ENCODE assay signal across 30 cellular contexts in the genomic region with DNA sequence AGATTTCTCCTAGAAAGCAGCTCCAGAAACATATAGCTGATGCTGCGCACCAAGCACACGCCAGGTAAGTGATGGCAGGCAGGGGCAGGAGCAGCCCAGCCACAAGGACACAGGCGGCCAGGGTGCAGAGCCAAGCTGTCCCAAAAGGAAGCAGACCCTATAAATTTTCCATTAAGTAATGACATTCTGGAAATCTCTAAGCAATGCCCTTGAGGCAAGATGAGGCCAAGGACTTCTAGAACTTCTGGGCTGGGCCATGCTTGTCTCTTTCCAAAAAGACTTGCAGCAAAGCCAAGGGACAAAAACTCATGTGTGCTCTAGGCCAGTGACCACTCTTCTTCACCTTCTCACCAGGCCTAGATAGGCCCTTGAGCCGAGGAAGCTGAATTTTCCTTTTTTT. TPM values are rescaled to one million over a fixed set of nuclear protein-coding genes. Genes with fewer than 3 reads are reported as not detected.
DNase-seq lines count a peak whose midpoint lies in the region; ATAC-seq and TF ChIP-seq lines count a peak whose summit lies in the region.
"Had no signal": no experiment of that assay in that cellular context is flagged by ENCODE, and none has a peak within 500 bp of the region (broad histone marks: within the 10 kb centered on the region; RNA-seq: fewer than 3 reads in every experiment).

No MANE protein-coding gene starts in this region.

- POLR2A ChIA-PET in activated CD4-positive, alpha-beta T cell treated with anti-CD3 and anti-CD28 coated beads for 36 hours (lab: Charles Lee) = no interaction called here
- POLR2A ChIA-PET in CD8-positive, alpha-beta T cell (lab: Charles Lee) = interaction anchor here (0.6 kb wide), 1 partner anchor 20 kb away, joined by 3 read pairs; no protein-coding TSS in a partner anchor

- H3K4me2 ChIP-seq in trophoblast cell (ENCODE audit: low read length) = no peak overlapping the region

- H3K36me3 ChIP-seq in CD8-positive, alpha-beta T cell (ENCODE audit: insufficient read depth, low read length) = peaks cover 23% of the 10 kb centered on the region
- peaks cover 35 to 48% of the 10 kb centered on the region in 2 experiments for H3K36me3 ChIP-seq in trophoblast cell (ENCODE audit: control insufficient read depth in 1 of 2, insufficient read depth in 2 of 2, low read length in 2 of 2)

- no peak overlapping the region for H3K18ac ChIP-seq in trophoblast cell (ENCODE audit: low read length)

- no CpG with 5 or more reads among the region's 4 CpGs for WGBS in trophoblast cell (ENCODE audit: extremely low coverage, insufficient coverage, insufficient read length)

- H3K36me3 Mint-ChIP-seq in activated CD4-positive, alpha-beta T cell treated with anti-CD3 and anti-CD28 coated beads for 36 hours (ENCODE audit: low read depth) = peaks cover 21% of the 10 kb centered on the region
- peaks cover 40% of the 10 kb centered on the region for H3K36me3 Mint-ChIP-seq in CD8-positive, alpha-beta T cell
- peaks cover 27% of the 10 kb centered on the region for H3K36me3 Mint-ChIP-seq in central memory CD8-positive, alpha-beta T cell (ENCODE audit: insufficient read depth)

- no peak overlapping the region for H4K12ac ChIP-seq in trophoblast cell (ENCODE audit: low read depth, low read length)

- H3K4me1 Mint-ChIP-seq in activated CD4-positive, alpha-beta T cell treated with anti-CD3 and anti-CD28 coated beads for 36 hours = peaks cover 42% of the 10 kb centered on the region
- peaks cover 78% of the 10 kb centered on the region for H3K4me1 Mint-ChIP-seq in CD8-positive, alpha-beta T cell (ENCODE audit: low read depth)
- H3K4me1 Mint-ChIP-seq in central memory CD8-positive, alpha-beta T cell = peaks cover 70% of the 10 kb centered on the region

- no peaks in the 10 kb centered on the region for H3K9me3 ChIP-seq in CD8-positive, alpha-beta T cell (ENCODE audit: low read length)
- no peaks in the 10 kb centered on the region for H3K9me3 ChIP-seq in trophoblast cell (ENCODE audit: insufficient read depth, low read depth, low read length)
- H3K9me3 ChIP-seq: lower lobe of right lung, mucosa of descending colon, prostate gland, thyroid gland had no signal

- H4K91ac ChIP-seq in trophoblast cell (ENCODE audit: low read depth, low read length) = no peak overlapping the region

- no peak for ATAC-seq in activated CD4-positive, alpha-beta T cell treated with anti-CD3 and anti-CD28 coated beads for 36 hours
- no peak for ATAC-seq in CD8-positive, alpha-beta T cell
- ATAC-seq in central memory CD8-positive, alpha-beta T cell (replicated peaks; ENCODE audit: extremely low read depth, poor library complexity, severe bottlenecking) = no peak
- no peak for ATAC-seq in HG03442 (IDR thresholded peaks at IDR 0.05; ENCODE audit: unreplicated experiment)
- ATAC-seq: HepG2, lower lobe of right lung, mucosa of descending colon had no signal

- H3K27me3 Mint-ChIP-seq in activated CD4-positive, alpha-beta T cell treated with anti-CD3 and anti-CD28 coated beads for 36 hours = no peaks in the 10 kb centered on the region
- H3K27me3 Mint-ChIP-seq in CD8-positive, alpha-beta T cell (ENCODE audit: low read depth) = no peaks in the 10 kb centered on the region
- no peaks in the 10 kb centered on the region for H3K27me3 Mint-ChIP-seq in central memory CD8-positive, alpha-beta T cell

- H3K4me1 ChIP-seq in CD8-positive, alpha-beta T cell (ENCODE audit: insufficient read depth, low read length) = peaks cover 50% of the 10 kb centered on the region
- peaks cover 18 to 29% of the 10 kb centered on the region in 2 experiments for H3K4me1 ChIP-seq in trophoblast cell (ENCODE audit: control insufficient read depth in 1 of 2, insufficient read depth in 2 of 2, low read length in 2 of 2)

- no peak overlapping the region for H3K4me3 Mint-ChIP-seq in activated CD4-positive, alpha-beta T cell treated with anti-CD3 and anti-CD28 coated beads for 36 hours
- no peak overlapping the region for H3K4me3 Mint-ChIP-seq in CD8-positive, alpha-beta T cell
- H3K4me3 Mint-ChIP-seq in central memory CD8-positive, alpha-beta T cell = no peak overlapping the region

- H3K27ac Mint-ChIP-seq in activated CD4-positive, alpha-beta T cell treated with anti-CD3 and anti-CD28 coated beads for 36 hours = peak overlapping the region; percentile 47
- H3K27ac Mint-ChIP-seq in CD8-positive, alpha-beta T cell = peak overlapping the region; percentile 69
- H3K27ac Mint-ChIP-seq in central memory CD8-positive, alpha-beta T cell (ENCODE audit: low read depth) = peak overlapping the region; percentile 57

- H2AK5ac ChIP-seq in trophoblast cell (ENCODE audit: low read length) = no peak overlapping the region

- no peak overlapping the region for H2AFZ ChIP-seq in trophoblast cell (ENCODE audit: insufficient read depth, low read length, poor library complexity)
- H2AFZ ChIP-seq: GM23248 had no signal

- CTCF ChIA-PET in activated CD4-positive, alpha-beta T cell treated with anti-CD3 and anti-CD28 coated beads for 36 hours (lab: Charles Lee) = interaction anchor here (0.7 to 1.1 kb wide), 2 partner anchors 10 to 145 kb away, joined by 3 to 4 read pairs; a partner anchor contains a TSS
- CTCF ChIA-PET in CD8-positive, alpha-beta T cell (lab: Charles Lee) = interaction anchor here (0.9 kb wide), 2 partner anchors 10 to 87 kb away, joined by 3 to 4 read pairs; no protein-coding TSS in a partner anchor

- peaks cover 7% of the 10 kb centered on the region for H3K79me1 ChIP-seq in trophoblast cell (ENCODE audit: low read length)

- H2BK120ac ChIP-seq in trophoblast cell (ENCODE audit: insufficient read depth, low read length, poor library complexity) = no peak overlapping the region

- no peak overlapping the region for H3K4me3 ChIP-seq in CD8-positive, alpha-beta T cell (ENCODE audit: low read depth, low read length)
- no peak overlapping the region for H3K4me3 ChIP-seq in trophoblast cell (ENCODE audit: low read depth, low read length)
- H3K4me3 ChIP-seq: cardiac muscle cell, dorsolateral prefrontal cortex, GM23248, lower lobe of right lung, mucosa of descending colon, prostate gland, thyroid gland had no signal

- no peak overlapping the region for H3K23ac ChIP-seq in trophoblast cell (ENCODE audit: low read length)

- no peaks in the 10 kb centered on the region for H3K27me3 ChIP-seq in CD8-positive, alpha-beta T cell (ENCODE audit: insufficient read depth, low read length)
- no peaks in the 10 kb centered on the region for H3K27me3 ChIP-seq in trophoblast cell (ENCODE audit: insufficient read depth, low read length)
- H3K27me3 ChIP-seq: cardiac muscle cell, dorsolateral prefrontal cortex, thyroid gland had no signal

- H3K9me3 Mint-ChIP-seq in activated CD4-positive, alpha-beta T cell treated with anti-CD3 and anti-CD28 coated beads for 36 hours (ENCODE audit: low read depth) = no peaks in the 10 kb centered on the region
- H3K9me3 Mint-ChIP-seq in CD8-positive, alpha-beta T cell = no peaks in the 10 kb centered on the region
- no peaks in the 10 kb centered on the region for H3K9me3 Mint-ChIP-seq in central memory CD8-positive, alpha-beta T cell

- no peak overlapping the region for H3K14ac ChIP-seq in trophoblast cell (ENCODE audit: low read length)

- H3K79me2 ChIP-seq in trophoblast cell (ENCODE audit: control insufficient read depth, insufficient read depth, low read length, poor library complexity) = peaks cover 56% of the 10 kb centered on the region

- intact Hi-C loops in activated CD4-positive, alpha-beta T cell treated with anti-CD3 and anti-CD28 coated beads for 36 hours (cut with DNase I, micrococcal nuclease) = no loop called here
- intact Hi-C loops in CD8-positive, alpha-beta T cell (cut with DNase I, micrococcal nuclease) = loop anchor here in 1 of 2 experiments (2.0 kb wide), 1 partner anchor 46 kb away; no protein-coding TSS in a partner anchor

- H3K4ac ChIP-seq in trophoblast cell (ENCODE audit: low read depth, low read length) = peak overlapping the region; percentile 98

- no peak for DNase-seq in activated CD4-positive, alpha-beta T cell treated with anti-CD3 and anti-CD28 coated beads for 36 hours
- no peak for DNase-seq in activated CD4-positive, alpha-beta T cell treated with anti-CD3 and anti-CD28 coated beads, Interleukin-2, amount 50 U/mL, for 48 hours
- no peak for DNase-seq in CD8-positive, alpha-beta T cell
- DNase-seq in central memory CD8-positive, alpha-beta T cell (ENCODE audit: low spot score in 2 of 2) = no peak
- DNase-seq in trophoblast cell (no peak), D341Med (ENCODE audit: low spot score) (no peak), NCI-H82 treated with DMSO at 0.1 percent for 48 hours (lab: John Stamatoyannopoulos, UW; ENCODE audit: unreplicated experiment) (no peak)
- DNase-seq: activated CD4-positive, CD25-positive, alpha-beta regulatory T cell treated with anti-CD3 and anti-CD28 coated beads, Interleukin-2, amount 50 U/mL, for 72 hours; activated effector memory CD4-positive, alpha-beta T cell treated with Interleukin-2 at 50 U/mL for 16 hours; AML-193; dorsolateral prefrontal cortex; GM23248; lower lobe of right lung; mucosa of descending colon; NCI-H1092 treated with DMSO at 0.1 percent for 48 hours; NCI-H2081; NCI-H345; NCI-H774; OCI-M1; SHP77 treated with DMSO at 0.1 percent for 48 hours; stimulated activated naive CD4-positive, alpha-beta T cell; SW 1271; thyroid gland had no signal

- no peak overlapping the region for H3K27ac ChIP-seq in CD8-positive, alpha-beta T cell (ENCODE audit: low read depth, low read length)
- H3K27ac ChIP-seq in trophoblast cell (ENCODE audit: low read depth, low read length) = no peak overlapping the region
- H3K27ac ChIP-seq: 22Rv1, cardiac muscle cell, GM23248, HL-60, lower lobe of right lung, prostate gland had no signal

- no peak overlapping the region for H2BK12ac ChIP-seq in trophoblast cell (ENCODE audit: low read length)

- no peak for TF ChIP-seq CTCF in CD8-positive, alpha-beta T cell (IDR thresholded peaks at IDR 0.05)

- H2BK5ac ChIP-seq in trophoblast cell (ENCODE audit: low read depth, low read length, poor library complexity) = no peak overlapping the region

- H3K9ac ChIP-seq in trophoblast cell (ENCODE audit: low read length) = no peak overlapping the region
- H3K9ac ChIP-seq: GM23248 had no signal

- H4K8ac ChIP-seq in trophoblast cell (ENCODE audit: low read depth, low read length) = no peak overlapping the region

RNA-seq across cellular contexts. Expression of a gene that starts 42.2 kb away (rescaled TPM):
- total RNA-seq in activated CD4-positive, alpha-beta T cell treated with anti-CD3 and anti-CD28 coated beads for 36 hours = under 1 TPM in 1 of 2 experiments, not detected in 1; 0.09 TPM
- total RNA-seq in CD8-positive, alpha-beta T cell = under 1 TPM; 0.19 to 0.62 TPM
- polyA plus RNA-seq in trophoblast cell (2013) = 4.4 and 4.7 TPM in 2 replicates
- total RNA-seq: GM23248, skeletal muscle tissue had no signal
- polyA plus RNA-seq: GM23248 had no signal

RNA-seq across cellular contexts. Expression of a gene that starts 57.9 kb away (rescaled TPM):
- total RNA-seq in activated CD4-positive, alpha-beta T cell treated with anti-CD3 and anti-CD28 coated beads for 36 hours = 100 to 1,000 TPM; 106 to 126 TPM
- 100 to 1,000 TPM; 123 to 128 TPM for total RNA-seq in CD8-positive, alpha-beta T cell
- 188 and 191 TPM in 2 replicates for polyA plus RNA-seq in trophoblast cell (2013)
